ENCODE assay signal across 18 cellular contexts in genomic region chrX:75547137-75547536, GRCh38. TPM values are rescaled to one million over a fixed set of nuclear protein-coding genes. Genes with fewer than 3 reads are reported as not detected.
"Had no signal": no experiment of that assay in that cellular context is flagged by ENCODE, and none has a peak within 500 bp of the region (broad histone marks: within the 10 kb centered on the region; RNA-seq: fewer than 3 reads in every experiment).

No MANE protein-coding gene starts in this region.

- H3K27ac ChIP-seq: brain microvascular endothelial cell, epithelial cell of prostate, stomach had no signal

- DNase-seq: activated CD4-positive, alpha-beta T cell treated with anti-CD3 and anti-CD28 coated beads, Interleukin-2, amount 50 U/mL, for 4 hours; activated CD4-positive, CD25-positive, alpha-beta regulatory T cell treated with anti-CD3 and anti-CD28 coated beads, Interleukin-2, amount 50 U/mL, for 72 hours; brain microvascular endothelial cell; foreskin melanocyte; midbrain; naive B cell; stimulated activated CD4-positive, alpha-beta T cell treated with anti-CD3 and anti-CD28 coated beads, Interleukin-12 subunit alpha, Interleukin-12 subunit beta, amount 100 ng/mL, for 4 hours; stimulated activated CD4-positive, alpha-beta T cell treated with anti-CD3 and anti-CD28 coated beads, Interleukin-2, amount 100 ng/mL, for 24 hours; T-helper 1 cell; T1000 had no signal

- H3K36me3 Mint-ChIP-seq: activated naive CD4-positive, alpha-beta T cell treated with anti-CD3 and anti-CD28 coated beads, Interleukin-2, amount 50 U/mL, for 24 hours; immature natural killer cell; naive B cell had no signal

- H3K4me1 ChIP-seq: stomach had no signal

- H3K9me3 Mint-ChIP-seq: activated naive CD4-positive, alpha-beta T cell treated with anti-CD3 and anti-CD28 coated beads, Interleukin-2, amount 50 U/mL, for 24 hours had no signal

- H3K9me3 ChIP-seq: ovary, thoracic aorta had no signal

- H3K36me3 ChIP-seq: brain microvascular endothelial cell, ovary, stomach, thoracic aorta had no signal

- H3K4me1 Mint-ChIP-seq: activated naive CD4-positive, alpha-beta T cell treated with anti-CD3 and anti-CD28 coated beads, Interleukin-2, amount 50 U/mL, for 24 hours; naive B cell had no signal

- H3K27me3 ChIP-seq: brain microvascular endothelial cell, ovary, stomach had no signal

- H3K27ac Mint-ChIP-seq: activated naive CD4-positive, alpha-beta T cell treated with anti-CD3 and anti-CD28 coated beads, Interleukin-2, amount 50 U/mL, for 24 hours; immature natural killer cell; naive B cell had no signal

- H3K27me3 Mint-ChIP-seq: activated naive CD4-positive, alpha-beta T cell treated with anti-CD3 and anti-CD28 coated beads, Interleukin-2, amount 50 U/mL, for 24 hours had no signal

- H3K4me3 ChIP-seq: ovary, stomach had no signal

- H3K4me3 Mint-ChIP-seq: activated naive CD4-positive, alpha-beta T cell treated with anti-CD3 and anti-CD28 coated beads, Interleukin-2, amount 50 U/mL, for 24 hours; immature natural killer cell; naive B cell had no signal

RNA-seq across cellular contexts. Expression of gene ZDHHC15, which starts 24.3 kb away (rescaled TPM):
- total RNA-seq: dermis microvascular lymphatic vessel endothelial cell, lung microvascular endothelial cell had no signal
- polyA plus RNA-seq: immature natural killer cell had no signal
